In the genomic region with DNA sequence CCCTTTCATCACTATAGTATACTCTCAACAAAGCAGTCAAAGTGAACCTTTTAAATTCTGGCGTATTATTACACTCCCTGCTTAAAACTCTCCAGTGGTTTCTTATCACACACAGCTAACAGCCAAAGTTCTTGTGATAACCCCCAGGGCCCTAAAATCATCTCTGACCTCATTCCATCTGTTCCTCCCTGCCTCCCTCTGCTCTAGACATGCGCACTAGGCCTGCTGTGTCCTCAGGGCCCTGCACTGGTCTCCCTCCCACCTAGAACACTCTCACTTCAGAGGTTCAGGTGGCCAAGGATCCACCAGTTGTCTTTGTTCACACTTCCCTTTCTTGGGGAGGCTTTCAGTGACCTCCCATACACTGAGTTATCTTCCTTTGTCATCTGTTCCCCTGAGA, we compare ENCODE assay signal across 1 cellular context.
TF ChIP-seq lines count a peak whose summit lies in the region.

No MANE protein-coding gene starts in this region.

TF ChIP-seq in H1, 55 proteins besides CTCF, POLR2A, EP300 and RAD21:
- TF ChIP-seq, protein P1, sequence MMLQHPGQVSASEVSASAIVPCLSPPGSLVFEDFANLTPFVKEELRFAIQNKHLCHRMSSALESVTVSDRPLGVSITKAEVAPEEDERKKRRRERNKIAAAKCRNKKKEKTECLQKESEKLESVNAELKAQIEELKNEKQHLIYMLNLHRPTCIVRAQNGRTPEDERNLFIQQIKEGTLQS (IDR thresholded peaks at IDR 0.05; ENCODE audit: insufficient read depth, low read depth, low read length) = no peak
- TF ChIP-seq FOSL1 (IDR thresholded peaks at IDR 0.05; ENCODE audit: insufficient read depth, low read depth, low read length) (no peak), TAF1 (IDR thresholded peaks at IDR 0.05; ENCODE audit: low read depth, low read length) (no peak), JUND (IDR thresholded peaks at IDR 0.05; ENCODE audit: low read length) (no peak), SIN3A (conservative IDR thresholded peaks at IDR 0.05 in 1 of 2, IDR thresholded peaks at IDR 0.05 in 1 of 2; ENCODE audit: low read depth in 1 of 2, low read length in 2 of 2) (no peak), SP2 (IDR thresholded peaks at IDR 0.05; ENCODE audit: low read length) (no peak), ZNF274 (IDR thresholded peaks at IDR 0.05; ENCODE audit: borderline replicate concordance, extremely low read depth, low read length) (no peak), BACH1 (IDR thresholded peaks at IDR 0.05; ENCODE audit: low read length) (no peak), NRF1 (IDR thresholded peaks at IDR 0.05; ENCODE audit: low read depth, low read length) (no peak), RXRA (IDR thresholded peaks at IDR 0.05; ENCODE audit: insufficient read depth, low read depth, low read length) (no peak), RFX5 (IDR thresholded peaks at IDR 0.05; ENCODE audit: borderline replicate concordance, low read depth, low read length) (no peak)
TF ChIP-seq in H1: peak in this region for 0.
